8 cellular contexts compared by ENCODE assay signal in genomic region chr11:12122083-12122482, GRCh38. TPM values are rescaled to one million over a fixed set of nuclear protein-coding genes. Genes with fewer than 3 reads are reported as not detected.
DNase-seq lines count a peak whose midpoint lies in the region; ATAC-seq and TF ChIP-seq lines count a peak whose summit lies in the region.

No MANE protein-coding gene starts in this region.

- TF ChIP-seq POLR2A in suprapubic skin (IDR thresholded peaks at IDR 0.05), result no peak

- H3K4me1 ChIP-seq in BE2C (no peaks in the 10 kb centered on the region), GM23338 (ENCODE audit: insufficient read depth) (no peaks in the 10 kb centered on the region), suprapubic skin (peaks cover 54% of the 10 kb centered on the region), colonic mucosa (peaks cover 17% of the 10 kb centered on the region)

- H3K9me3 Mint-ChIP-seq in GM23338, result no peaks in the 10 kb centered on the region
- H3K9me3 Mint-ChIP-seq in activated CD4-positive, alpha-beta memory T cell treated with anti-CD3 and anti-CD28 coated beads for 36 hours, result no peaks in the 10 kb centered on the region

- H2AFZ ChIP-seq in GM23338, result no peak overlapping the region

- H3K4me3 Mint-ChIP-seq in GM23338 (no peak overlapping the region), T-helper 17 cell (no peak overlapping the region)
- no peak overlapping the region for H3K4me3 Mint-ChIP-seq in activated CD4-positive, alpha-beta memory T cell treated with anti-CD3 and anti-CD28 coated beads for 36 hours

- peak overlapping the region in 1 of 2 donors; percentile 9 for H3K9ac ChIP-seq in colonic mucosa (ENCODE audit: low read depth in 2 of 2, low read length in 2 of 2)

- H3K27me3 ChIP-seq in BE2C (no peaks in the 10 kb centered on the region), GM23338 (ENCODE audit: insufficient read depth) (no peaks in the 10 kb centered on the region), kidney epithelial cell (ENCODE audit: control insufficient read depth, insufficient read depth, low read length) (no peaks in the 10 kb centered on the region), suprapubic skin (no peaks in the 10 kb centered on the region), colonic mucosa (no peaks in the 10 kb centered on the region)

- no peaks in the 10 kb centered on the region for H3K79me2 ChIP-seq in GM23338 (replicated peaks; ENCODE audit: insufficient read depth)

- H3K9me3 ChIP-seq in BE2C (no peaks in the 10 kb centered on the region), T-helper 17 cell (ENCODE audit: control insufficient read depth, low read length, poor library complexity, severe bottlenecking) (no peaks in the 10 kb centered on the region), suprapubic skin (no peaks in the 10 kb centered on the region), colonic mucosa (no peaks in the 10 kb centered on the region)

- H3K36me3 Mint-ChIP-seq in GM23338 (ENCODE audit: low read depth) (no peaks in the 10 kb centered on the region; the same call in 2 of the 3 replicates), T-helper 17 cell (ENCODE audit: low read depth) (peaks cover 5% of the 10 kb centered on the region)
- H3K36me3 Mint-ChIP-seq in activated CD4-positive, alpha-beta memory T cell treated with anti-CD3 and anti-CD28 coated beads for 36 hours, result peaks cover 3% of the 10 kb centered on the region

- intact Hi-C loops in activated CD4-positive, alpha-beta memory T cell treated with anti-CD3 and anti-CD28 coated beads for 36 hours (cut with micrococcal nuclease), result no loop called here
- intact Hi-C loops in colonic mucosa (cut with DNase I), result no loop called here

- H3F3A ChIP-seq in GM23338 (replicated peaks; ENCODE audit: low read depth), result no peaks in the 10 kb centered on the region

- no peaks in the 10 kb centered on the region for H4K20me1 ChIP-seq in GM23338 (replicated peaks; ENCODE audit: insufficient read depth)

- H3K4me2 ChIP-seq in GM23338, result no peak overlapping the region

- peak; percentile 97 for ATAC-seq in GM23338
- ATAC-seq in T-helper 17 cell, result peak; percentile 28

- DNase-seq in BE2C (peak; percentile 8), GM23338 (ENCODE audit: low spot score) (peak; percentile 82), T-helper 17 cell (no peak), kidney epithelial cell (ENCODE audit: low read depth) (no peak), suprapubic skin (ENCODE audit: low spot score in 2 of 2) (no peak), NCI-H526 treated with DMSO at 0.1 percent for 48 hours (lab: John Stamatoyannopoulos, UW) (no peak), colonic mucosa (no peak)
- no peak for DNase-seq in activated CD4-positive, alpha-beta memory T cell treated with anti-CD3 and anti-CD28 coated beads for 36 hours

- peaks cover 12% of the 10 kb centered on the region for H3K27me3 Mint-ChIP-seq in GM23338 (ENCODE audit: insufficient read depth, low read depth, poor library complexity)
- no peaks in the 10 kb centered on the region for H3K27me3 Mint-ChIP-seq in T-helper 17 cell
- H3K27me3 Mint-ChIP-seq in activated CD4-positive, alpha-beta memory T cell treated with anti-CD3 and anti-CD28 coated beads for 36 hours, result no peaks in the 10 kb centered on the region

- H3K4me1 Mint-ChIP-seq in GM23338 (peaks cover 14% of the 10 kb centered on the region), T-helper 17 cell (peaks cover 38% of the 10 kb centered on the region)
- peaks cover 55% of the 10 kb centered on the region for H3K4me1 Mint-ChIP-seq in activated CD4-positive, alpha-beta memory T cell treated with anti-CD3 and anti-CD28 coated beads for 36 hours (ENCODE audit: low read depth)

- no peaks in the 10 kb centered on the region for H3K9me2 ChIP-seq in GM23338 (ENCODE audit: insufficient read depth)

- TF ChIP-seq CTCF in BE2C (IDR thresholded peaks at IDR 0.05; ENCODE audit: low read depth, low read length) (peak; percentile 49), GM23338 (conservative IDR thresholded peaks at IDR 0.05; ENCODE audit: low read depth in 2 of 2) (peak; percentile 70 to 79), kidney epithelial cell (IDR thresholded peaks at IDR 0.05; ENCODE audit: insufficient read depth, low read length, poor library complexity, severe bottlenecking) (peak; percentile 56), suprapubic skin (IDR thresholded peaks at IDR 0.05) (peak in 1 of 2 donors; percentile 34), colonic mucosa (IDR thresholded peaks at IDR 0.05) (no peak)

- H3K36me3 ChIP-seq in BE2C (no peaks in the 10 kb centered on the region), GM23338 (ENCODE audit: insufficient read depth) (no peaks in the 10 kb centered on the region), kidney epithelial cell (ENCODE audit: control insufficient read depth, insufficient read depth, low read length) (peaks cover 1% of the 10 kb centered on the region), suprapubic skin (no peaks in the 10 kb centered on the region), colonic mucosa (no peaks in the 10 kb centered on the region)

- no peak overlapping the region for H3K27ac Mint-ChIP-seq in GM23338
- H3K27ac Mint-ChIP-seq in T-helper 17 cell, result peak overlapping the region; percentile 61
- H3K27ac Mint-ChIP-seq in activated CD4-positive, alpha-beta memory T cell treated with anti-CD3 and anti-CD28 coated beads for 36 hours, result no peak overlapping the region

- WGBS in suprapubic skin, result 91% methylated on average over 6 of the region's 6 CpGs

- no peak for TF ChIP-seq EP300 in suprapubic skin (IDR thresholded peaks at IDR 0.05)

- CTCF ChIA-PET in activated CD4-positive, alpha-beta memory T cell treated with anti-CD3 and anti-CD28 coated beads for 36 hours (lab: Charles Lee), result interaction anchor here (1.4 to 2.3 kb wide), 5 partner anchors 12 to 115 kb away, joined by 3 to 8 read pairs (median 5); no protein-coding TSS in a partner anchor

- H3K4me3 ChIP-seq in BE2C (ENCODE audit: low read depth, low read length) (no peak overlapping the region), GM23338 (no peak overlapping the region), kidney epithelial cell (ENCODE audit: low read depth, low read length) (no peak overlapping the region), suprapubic skin (no peak overlapping the region), colonic mucosa (no peak overlapping the region)

- POLR2A ChIA-PET in activated CD4-positive, alpha-beta memory T cell treated with anti-CD3 and anti-CD28 coated beads for 36 hours (lab: Charles Lee), result no interaction called here

- no peak overlapping the region for H3K27ac ChIP-seq in GM23338 (ENCODE audit: low read depth)
- no peak overlapping the region for H3K27ac ChIP-seq in suprapubic skin
- H3K27ac ChIP-seq in colonic mucosa, result no peak overlapping the region

RNA-seq across cellular contexts. Expression of gene MICAL2, which starts 11.7 kb away (rescaled TPM):
- polyA plus RNA-seq in BE2C (2012; ENCODE audit: insufficient read depth, insufficient read length, low read depth), result 5.7 TPM
- total RNA-seq in GM23338 (2014; rRNA removed; shearing (Covaris generic)), result 1.4 and 1.7 TPM in 2 replicates
- polyA plus RNA-seq in GM23338 (2016; fragmentation: Nextera tagmentation; extraction: Ambion mirVana), result 0.66 and 1.5 TPM in 2 replicates
- total RNA-seq in T-helper 17 cell, result 10 to 100 TPM; 52.0 to 66.9 TPM
- 361 and 367 TPM in 2 replicates for total RNA-seq in kidney epithelial cell
- total RNA-seq in suprapubic skin, result 100 to 1,000 TPM; 117 to 232 (median 164) TPM
- 100 to 1,000 TPM; 213 to 220 TPM for total RNA-seq in activated CD4-positive, alpha-beta memory T cell treated with anti-CD3 and anti-CD28 coated beads for 36 hours
- 100 to 1,000 TPM; 194 TPM for total RNA-seq in colonic mucosa

Comparison
In these comparisons a context has a peak if more than half of its experiments do, and no peak if none do; other contexts are left out.
1. DNase-seq: peak in BE2C (single experiment) and GM23338 (single experiment); none in T-helper 17 cell (0 of 3), kidney epithelial cell (single experiment), suprapubic skin (0 of 2), activated CD4-positive, alpha-beta memory T cell treated with anti-CD3 and anti-CD28 coated beads for 36 hours (single experiment), NCI-H526 treated with DMSO at 0.1 percent for 48 hours (single experiment) and colonic mucosa (single experiment).
2. RNA of gene MICAL2, which starts 11.7 kb away (total RNA-seq): 361 to 367 TPM in kidney epithelial cell, 213 to 220 TPM in activated CD4-positive, alpha-beta memory T cell treated with anti-CD3 and anti-CD28 coated beads for 36 hours, 194 TPM in colonic mucosa, 117 to 232 TPM in suprapubic skin and 52.0 to 66.9 TPM in T-helper 17 cell; 1.4 to 1.7 TPM in GM23338; every median in the first group is over 10 times any median in the second.